Comparison of ENCODE assay signal across 13 cellular contexts in the genomic region with DNA sequence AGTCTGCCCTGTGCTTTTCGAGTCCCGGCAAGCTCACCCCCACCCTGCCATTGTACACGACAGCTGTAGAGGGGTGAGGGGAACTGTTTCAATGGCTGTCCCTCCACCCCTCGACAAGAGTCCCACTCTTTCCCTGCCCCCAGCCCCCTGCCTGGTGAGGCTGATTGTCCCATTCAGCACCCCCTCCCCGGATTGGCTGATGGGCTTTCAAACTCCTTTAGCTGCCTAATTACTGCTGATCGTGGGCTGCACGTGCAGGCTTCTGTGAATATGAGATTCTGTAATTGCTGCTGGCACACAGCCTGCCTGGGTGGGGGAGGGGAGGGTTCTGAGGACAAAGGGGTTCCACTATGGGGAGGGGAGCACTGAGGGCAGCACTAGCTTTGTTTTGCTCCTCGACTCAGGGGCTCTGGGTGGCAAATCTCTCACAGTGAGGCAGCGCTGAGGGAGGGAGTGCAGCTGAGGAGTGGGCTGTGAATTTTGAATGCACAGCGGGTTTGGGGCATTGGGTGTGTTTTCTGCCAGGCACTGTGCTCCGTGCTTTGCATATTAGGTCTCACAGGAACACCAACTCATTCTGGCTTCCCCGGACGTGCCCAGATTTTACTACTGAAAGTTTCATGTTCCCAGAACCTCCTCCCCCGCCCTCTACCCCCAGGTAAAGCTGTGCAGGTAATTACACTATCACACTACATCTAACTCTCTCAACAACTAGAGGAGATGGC. TPM values are rescaled to one million over a fixed set of nuclear protein-coding genes. Genes with fewer than 3 reads are reported as not detected.
DNase-seq lines count a peak whose midpoint lies in the region; ATAC-seq and TF ChIP-seq lines count a peak whose summit lies in the region.
"Had no signal": no experiment of that assay in that cellular context is flagged by ENCODE, and none has a peak within 500 bp of the region (broad histone marks: within the 10 kb centered on the region; RNA-seq: fewer than 3 reads in every experiment).

No MANE protein-coding gene starts in this region.

- peaks cover 3% of the 10 kb centered on the region for H3K27me3 Mint-ChIP-seq in T-helper 2 cell treated with Interferon-gamma antibody and Interleukin-4, amounts not matched to agents 5 μg/mL and 100 μg/mL, for 36 hours (ENCODE audit: low read depth)

- H3K4me1 Mint-ChIP-seq in T-helper 2 cell treated with Interferon-gamma antibody and Interleukin-4, amounts not matched to agents 5 μg/mL and 100 μg/mL, for 36 hours (ENCODE audit: low read depth): no peaks in the 10 kb centered on the region

- H3K36me3 ChIP-seq in BE2C (no peaks in the 10 kb centered on the region), tibial nerve (no peaks in the 10 kb centered on the region)

- no peaks in the 10 kb centered on the region for H3K9me3 Mint-ChIP-seq in T-helper 2 cell treated with Interferon-gamma antibody and Interleukin-4, amounts not matched to agents 5 μg/mL and 100 μg/mL, for 36 hours

- no peak for TF ChIP-seq EP300 in tibial nerve (IDR thresholded peaks at IDR 0.05)

- H3K4me1 ChIP-seq in BE2C: peaks cover 9% of the 10 kb centered on the region
- peaks cover 0 to 24% (median 0%) of the 10 kb centered on the region in 4 donors for H3K4me1 ChIP-seq in tibial nerve
- H3K4me1 ChIP-seq: psoas muscle had no signal

- TF ChIP-seq CTCF in BE2C (IDR thresholded peaks at IDR 0.05; ENCODE audit: low read depth, low read length) (no peak), tibial nerve (IDR thresholded peaks at IDR 0.05) (no peak)

- DNase-seq in BE2C (peak; percentile 40), NCI-H1048 (lab: John Stamatoyannopoulos, UW) (peak; percentile 36), NCI-H748 treated with DMSO at 0.1 percent for 48 hours (lab: John Stamatoyannopoulos, UW) (peak; percentile 2), left lobe of liver (ENCODE audit: low spot score) (peak; percentile 36), NCI-H446 (lab: John Stamatoyannopoulos, UW) (no peak), tibial nerve (ENCODE audit: low spot score in 2 of 2) (no peak), NCI-H774 (lab: John Stamatoyannopoulos, UW) (no peak)
- no peak for DNase-seq in T-helper 2 cell treated with Interferon-gamma antibody and Interleukin-4, amounts not matched to agents 5 μg/mL and 100 μg/mL, for 36 hours (ENCODE audit: low spot score)
- DNase-seq: NCI-H2029; psoas muscle; stimulated activated CD4-positive, alpha-beta T cell treated with anti-CD3 and anti-CD28 coated beads, Interleukin-2, amount 100 ng/mL, for 48 hours; stimulated activated naive CD4-positive, alpha-beta T cell had no signal

- H3K4me3 Mint-ChIP-seq in T-helper 2 cell treated with Interferon-gamma antibody and Interleukin-4, amounts not matched to agents 5 μg/mL and 100 μg/mL, for 36 hours: no peak overlapping the region

- no peak for TF ChIP-seq POLR2A in tibial nerve (IDR thresholded peaks at IDR 0.05)

- H3K9me3 ChIP-seq in BE2C (no peaks in the 10 kb centered on the region), tibial nerve (no peaks in the 10 kb centered on the region)
- H3K9me3 ChIP-seq: psoas muscle had no signal

- no peak overlapping the region for H3K27ac Mint-ChIP-seq in T-helper 2 cell treated with Interferon-gamma antibody and Interleukin-4, amounts not matched to agents 5 μg/mL and 100 μg/mL, for 36 hours

- H3K36me3 Mint-ChIP-seq in T-helper 2 cell treated with Interferon-gamma antibody and Interleukin-4, amounts not matched to agents 5 μg/mL and 100 μg/mL, for 36 hours (ENCODE audit: low read depth): no peaks in the 10 kb centered on the region

- no peak overlapping the region for H3K27ac ChIP-seq in tibial nerve
- H3K27ac ChIP-seq: psoas muscle had no signal

- H3K4me3 ChIP-seq in BE2C (ENCODE audit: low read depth, low read length) (no peak overlapping the region), tibial nerve (no peak overlapping the region)
- H3K4me3 ChIP-seq: psoas muscle had no signal

- H3K27me3 ChIP-seq in BE2C: no peaks in the 10 kb centered on the region
- no peaks in the 10 kb centered on the region for H3K27me3 ChIP-seq in tibial nerve

- ATAC-seq in left lobe of liver: no peak
- ATAC-seq: psoas muscle had no signal

- 37 to 39% methylated on average over 13 to 14 of the region's 14 CpGs for WGBS in tibial nerve, 2 donors

RNA-seq across cellular contexts. Expression of a gene that starts 42.5 kb away (rescaled TPM):
- not detected for polyA plus RNA-seq in BE2C (2012; ENCODE audit: insufficient read depth, insufficient read length, low read depth)
- total RNA-seq in left lobe of liver (not detected), tibial nerve (under 1 TPM in 1 of 4 donors, not detected in 3; 0.78 TPM)
- total RNA-seq: psoas muscle had no signal
- polyA plus RNA-seq: adipose tissue had no signal

Comparison
In these comparisons a context has a peak if more than half of its experiments do, and no peak if none do; other contexts are left out.
1. DNase-seq: peak in BE2C (single experiment), NCI-H1048 (single experiment), NCI-H748 treated with DMSO at 0.1 percent for 48 hours (single experiment) and left lobe of liver (single experiment); none in NCI-H446 (0 of 2), tibial nerve (0 of 2), T-helper 2 cell treated with Interferon-gamma antibody and Interleukin-4, amounts not matched to agents 5 μg/mL and 100 μg/mL, for 36 hours (single experiment) and NCI-H774 (single experiment).